1 cellular context compared by ENCODE assay signal in genomic region chr16:14087590-14088154, GRCh38.
TF ChIP-seq lines count a peak whose summit lies in the region.

No MANE protein-coding gene starts in this region.

TF ChIP-seq in HepG2, 621 proteins besides CTCF, POLR2A, EP300 and RAD21 (continued from another document):
- TF ChIP-seq BATF2 (CRISPR knock-in tag; IDR thresholded peaks at IDR 0.05) (no peak), ELF4 (CRISPR knock-in tag; IDR thresholded peaks at IDR 0.05; ENCODE audit: borderline replicate concordance) (peak; percentile 17; the same call in 1 of the 2 replicates), HNRNPK (IDR thresholded peaks at IDR 0.05; ENCODE audit: low read depth, low read length, poor library complexity, severe bottlenecking) (no peak), STAT5B (CRISPR knock-in tag; IDR thresholded peaks at IDR 0.05) (no peak), ZNF773 (CRISPR knock-in tag; IDR thresholded peaks at IDR 0.05; ENCODE audit: borderline replicate concordance) (no peak), ZNF572 (CRISPR knock-in tag; IDR thresholded peaks at IDR 0.05) (no peak), NFIB (CRISPR knock-in tag; IDR thresholded peaks at IDR 0.05; ENCODE audit: borderline replicate concordance) (no peak), ZFP37 (CRISPR knock-in tag; IDR thresholded peaks at IDR 0.05; ENCODE audit: borderline replicate concordance) (no peak; the same call in 1 of the 2 replicates), ZSCAN25 (CRISPR knock-in tag; IDR thresholded peaks at IDR 0.05) (peak; percentile 2; the same call in 1 of the 2 replicates), MED13 (CRISPR knock-in tag; IDR thresholded peaks at IDR 0.05) (peak; percentile 35; the same call in 1 of the 2 replicates), ARNTL (CRISPR knock-in tag; IDR thresholded peaks at IDR 0.05) (no peak), ZNF589 (CRISPR knock-in tag; conservative IDR thresholded peaks at IDR 0.05) (0 out of 2 replicates have a peak, but pooled peaks have one; percentile 31), NAIF1 (CRISPR knock-in tag; IDR thresholded peaks at IDR 0.05; ENCODE audit: borderline replicate concordance) (0 out of 2 replicates have a peak, but pooled peaks have one; percentile 67), ZNF441 (CRISPR knock-in tag; IDR thresholded peaks at IDR 0.05; ENCODE audit: borderline replicate concordance) (no peak), ZNF546 (CRISPR knock-in tag; conservative IDR thresholded peaks at IDR 0.05) (no peak), ZNF761 (CRISPR knock-in tag; conservative IDR thresholded peaks at IDR 0.05) (no peak), ZNF33B (CRISPR knock-in tag; IDR thresholded peaks at IDR 0.05) (no peak), KLF12 (CRISPR knock-in tag; IDR thresholded peaks at IDR 0.05; ENCODE audit: borderline replicate concordance) (0 out of 2 replicates have a peak, but pooled peaks have one; percentile 45)
- TF ChIP-seq, protein P1, sequence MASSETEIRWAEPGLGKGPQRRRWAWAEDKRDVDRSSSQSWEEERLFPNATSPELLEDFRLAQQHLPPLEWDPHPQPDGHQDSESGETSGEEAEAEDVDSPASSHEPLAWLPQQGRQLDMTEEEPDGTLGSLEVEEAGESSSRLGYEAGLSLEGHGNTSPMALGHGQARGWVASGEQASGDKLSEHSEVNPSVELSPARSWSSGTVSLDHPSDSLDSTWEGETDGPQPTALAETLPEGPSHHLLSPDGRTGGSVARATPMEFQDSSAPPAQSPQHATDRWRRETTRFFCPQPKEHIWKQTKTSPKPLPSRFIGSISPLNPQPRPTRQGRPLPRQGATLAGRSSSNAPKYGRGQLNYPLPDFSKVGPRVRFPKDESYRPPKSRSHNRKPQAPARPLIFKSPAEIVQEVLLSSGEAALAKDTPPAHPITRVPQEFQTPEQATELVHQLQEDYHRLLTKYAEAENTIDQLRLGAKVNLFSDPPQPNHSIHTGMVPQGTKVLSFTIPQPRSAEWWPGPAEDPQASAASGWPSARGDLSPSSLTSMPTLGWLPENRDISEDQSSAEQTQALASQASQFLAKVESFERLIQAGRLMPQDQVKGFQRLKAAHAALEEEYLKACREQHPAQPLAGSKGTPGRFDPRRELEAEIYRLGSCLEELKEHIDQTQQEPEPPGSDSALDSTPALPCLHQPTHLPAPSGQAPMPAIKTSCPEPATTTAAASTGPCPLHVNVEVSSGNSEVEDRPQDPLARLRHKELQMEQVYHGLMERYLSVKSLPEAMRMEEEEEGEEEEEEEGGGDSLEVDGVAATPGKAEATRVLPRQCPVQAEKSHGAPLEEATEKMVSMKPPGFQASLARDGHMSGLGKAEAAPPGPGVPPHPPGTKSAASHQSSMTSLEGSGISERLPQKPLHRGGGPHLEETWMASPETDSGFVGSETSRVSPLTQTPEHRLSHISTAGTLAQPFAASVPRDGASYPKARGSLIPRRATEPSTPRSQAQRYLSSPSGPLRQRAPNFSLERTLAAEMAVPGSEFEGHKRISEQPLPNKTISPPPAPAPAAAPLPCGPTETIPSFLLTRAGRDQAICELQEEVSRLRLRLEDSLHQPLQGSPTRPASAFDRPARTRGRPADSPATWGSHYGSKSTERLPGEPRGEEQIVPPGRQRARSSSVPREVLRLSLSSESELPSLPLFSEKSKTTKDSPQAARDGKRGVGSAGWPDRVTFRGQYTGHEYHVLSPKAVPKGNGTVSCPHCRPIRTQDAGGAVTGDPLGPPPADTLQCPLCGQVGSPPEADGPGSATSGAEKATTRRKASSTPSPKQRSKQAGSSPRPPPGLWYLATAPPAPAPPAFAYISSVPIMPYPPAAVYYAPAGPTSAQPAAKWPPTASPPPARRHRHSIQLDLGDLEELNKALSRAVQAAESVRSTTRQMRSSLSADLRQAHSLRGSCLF (CRISPR knock-in tag; IDR thresholded peaks at IDR 0.05; ENCODE audit: borderline replicate concordance), result peak; percentile 75; the same call in 1 of the 2 replicates
- TF ChIP-seq, protein P2, sequence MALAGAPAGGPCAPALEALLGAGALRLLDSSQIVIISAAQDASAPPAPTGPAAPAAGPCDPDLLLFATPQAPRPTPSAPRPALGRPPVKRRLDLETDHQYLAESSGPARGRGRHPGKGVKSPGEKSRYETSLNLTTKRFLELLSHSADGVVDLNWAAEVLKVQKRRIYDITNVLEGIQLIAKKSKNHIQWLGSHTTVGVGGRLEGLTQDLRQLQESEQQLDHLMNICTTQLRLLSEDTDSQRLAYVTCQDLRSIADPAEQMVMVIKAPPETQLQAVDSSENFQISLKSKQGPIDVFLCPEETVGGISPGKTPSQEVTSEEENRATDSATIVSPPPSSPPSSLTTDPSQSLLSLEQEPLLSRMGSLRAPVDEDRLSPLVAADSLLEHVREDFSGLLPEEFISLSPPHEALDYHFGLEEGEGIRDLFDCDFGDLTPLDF (CRISPR knock-in tag; IDR thresholded peaks at IDR 0.05), result 0 out of 2 replicates have a peak, but pooled peaks have one; percentile 51
- TF ChIP-seq, protein P3, sequence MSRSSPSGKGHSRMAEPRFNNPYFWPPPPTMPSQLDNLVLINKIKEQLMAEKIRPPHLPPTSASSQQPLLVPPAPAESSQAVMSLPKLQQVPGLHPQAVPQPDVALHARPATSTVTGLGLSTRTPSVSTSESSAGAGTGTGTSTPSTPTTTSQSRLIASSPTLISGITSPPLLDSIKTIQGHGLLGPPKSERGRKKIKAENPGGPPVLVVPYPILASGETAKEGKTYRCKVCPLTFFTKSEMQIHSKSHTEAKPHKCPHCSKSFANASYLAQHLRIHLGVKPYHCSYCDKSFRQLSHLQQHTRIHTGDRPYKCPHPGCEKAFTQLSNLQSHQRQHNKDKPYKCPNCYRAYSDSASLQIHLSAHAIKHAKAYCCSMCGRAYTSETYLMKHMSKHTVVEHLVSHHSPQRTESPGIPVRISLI (CRISPR knock-in tag; IDR thresholded peaks at IDR 0.05; ENCODE audit: borderline replicate concordance), result no peak
- TF ChIP-seq, protein P4, sequence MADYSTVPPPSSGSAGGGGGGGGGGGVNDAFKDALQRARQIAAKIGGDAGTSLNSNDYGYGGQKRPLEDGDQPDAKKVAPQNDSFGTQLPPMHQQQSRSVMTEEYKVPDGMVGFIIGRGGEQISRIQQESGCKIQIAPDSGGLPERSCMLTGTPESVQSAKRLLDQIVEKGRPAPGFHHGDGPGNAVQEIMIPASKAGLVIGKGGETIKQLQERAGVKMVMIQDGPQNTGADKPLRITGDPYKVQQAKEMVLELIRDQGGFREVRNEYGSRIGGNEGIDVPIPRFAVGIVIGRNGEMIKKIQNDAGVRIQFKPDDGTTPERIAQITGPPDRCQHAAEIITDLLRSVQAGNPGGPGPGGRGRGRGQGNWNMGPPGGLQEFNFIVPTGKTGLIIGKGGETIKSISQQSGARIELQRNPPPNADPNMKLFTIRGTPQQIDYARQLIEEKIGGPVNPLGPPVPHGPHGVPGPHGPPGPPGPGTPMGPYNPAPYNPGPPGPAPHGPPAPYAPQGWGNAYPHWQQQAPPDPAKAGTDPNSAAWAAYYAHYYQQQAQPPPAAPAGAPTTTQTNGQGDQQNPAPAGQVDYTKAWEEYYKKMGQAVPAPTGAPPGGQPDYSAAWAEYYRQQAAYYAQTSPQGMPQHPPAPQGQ (CRISPR knock-in tag; IDR thresholded peaks at IDR 0.05; ENCODE audit: borderline replicate concordance), result no peak
